ENCODE assay signal across 28 cellular contexts in the genomic region with DNA sequence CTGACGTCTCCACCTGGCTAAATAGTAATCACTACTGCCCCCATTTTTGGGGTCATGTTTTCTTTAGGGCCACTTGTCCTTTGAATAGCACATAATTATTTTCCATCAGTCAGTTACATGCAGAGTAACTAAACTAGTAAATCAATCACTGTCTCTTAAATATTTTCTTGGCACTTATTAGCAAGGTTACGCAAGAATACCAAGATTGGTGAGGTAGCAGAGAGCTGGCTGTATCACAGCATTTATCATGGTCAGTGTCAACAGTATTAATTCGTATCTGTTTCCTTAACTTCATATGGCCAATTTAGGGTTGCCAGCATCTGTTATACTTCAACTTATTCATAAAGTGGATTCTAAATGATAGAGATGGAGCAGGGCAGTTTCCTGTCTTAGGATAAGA.
"Had no signal": no experiment of that assay in that cellular context is flagged by ENCODE, and none has a peak within 500 bp of the region (broad histone marks: within the 10 kb centered on the region; RNA-seq: fewer than 3 reads in every experiment).

No MANE protein-coding gene starts in this region.

- H3K27me3 Mint-ChIP-seq: activated naive CD8-positive, alpha-beta T cell treated with anti-CD3 and anti-CD28 coated beads for 36 hours; effector memory CD8-positive, alpha-beta T cell; memory B cell; naive thymus-derived CD4-positive, alpha-beta T cell had no signal

- H3K4me3 Mint-ChIP-seq: activated naive CD4-positive, alpha-beta T cell treated with anti-CD3 and anti-CD28 coated beads for 36 hours; activated naive CD8-positive, alpha-beta T cell treated with anti-CD3 and anti-CD28 coated beads for 36 hours; activated T-helper 1 cell treated with anti-CD3 and anti-CD28 coated beads, Interleukin-12 subunit alpha, Interleukin-12 subunit beta, Interleukin-2, Interleukin-4 antibody, amounts not matched to agents 30 ng/mL and 10 ng/mL and 1 ng/mL, durations not matched to agents 14 hours and 24 hours and 36 hours; effector memory CD8-positive, alpha-beta T cell; memory B cell; naive thymus-derived CD4-positive, alpha-beta T cell; neural crest cell; T-helper 2 cell treated with Interferon-gamma antibody and Interleukin-4, amounts not matched to agents 5 μg/mL and 100 μg/mL, for 36 hours had no signal

- FAIRE-seq: kidney, urothelium cell line had no signal

- H3K9me3 Mint-ChIP-seq: activated naive CD4-positive, alpha-beta T cell treated with anti-CD3 and anti-CD28 coated beads for 36 hours; activated naive CD8-positive, alpha-beta T cell treated with anti-CD3 and anti-CD28 coated beads for 36 hours; activated T-helper 1 cell treated with anti-CD3 and anti-CD28 coated beads, Interleukin-12 subunit alpha, Interleukin-12 subunit beta, Interleukin-2, Interleukin-4 antibody, amounts not matched to agents 30 ng/mL and 10 ng/mL and 1 ng/mL, durations not matched to agents 14 hours and 24 hours and 36 hours; effector memory CD8-positive, alpha-beta T cell had no signal

- H3K4me1 ChIP-seq: ascending aorta, spleen, testis, transverse colon had no signal

- H3K9me3 ChIP-seq: ascending aorta, spleen, testis, transverse colon had no signal

- H3K27ac Mint-ChIP-seq: activated naive CD4-positive, alpha-beta T cell treated with anti-CD3 and anti-CD28 coated beads for 36 hours; activated naive CD8-positive, alpha-beta T cell treated with anti-CD3 and anti-CD28 coated beads for 36 hours; activated T-helper 1 cell treated with anti-CD3 and anti-CD28 coated beads, Interleukin-12 subunit alpha, Interleukin-12 subunit beta, Interleukin-2, Interleukin-4 antibody, amounts not matched to agents 30 ng/mL and 10 ng/mL and 1 ng/mL, durations not matched to agents 14 hours and 24 hours and 36 hours; effector memory CD8-positive, alpha-beta T cell; memory B cell; naive thymus-derived CD4-positive, alpha-beta T cell; T-helper 2 cell treated with Interferon-gamma antibody and Interleukin-4, amounts not matched to agents 5 μg/mL and 100 μg/mL, for 36 hours had no signal

- DNase-seq: activated CD4-positive, alpha-beta T cell treated with anti-CD3 and anti-CD28 coated beads for 4 hours; activated CD4-positive, alpha-beta T cell treated with anti-CD3 and anti-CD28 coated beads, Interleukin-2, amount 50 U/mL, for 4 hours; activated CD8-positive, alpha-beta memory T cell treated with anti-CD3 and anti-CD28 coated beads, Interleukin-2, amount 50 U/mL, for 4 hours; activated effector memory CD4-positive, alpha-beta T cell treated with anti-CD3 and anti-CD28 coated beads, Interleukin-2, amount 50 U/mL, for 16 hours; activated naive CD4-positive, alpha-beta T cell treated with anti-CD3 and anti-CD28 coated beads for 36 hours; activated naive CD8-positive, alpha-beta T cell treated with anti-CD3 and anti-CD28 coated beads for 36 hours; activated T-cell treated with anti-CD3 and anti-CD28 coated beads, Interleukin-2, amount 50 U/mL, for 1 hour; brain microvascular endothelial cell; caudate nucleus; cortex of kidney; effector memory CD8-positive, alpha-beta T cell; foreskin fibroblast; head of caudate nucleus; hippocampal formation; kidney; midbrain; naive thymus-derived CD4-positive, alpha-beta T cell; right cardiac atrium; spleen; stimulated activated naive CD4-positive, alpha-beta T cell treated with Interleukin-2 at 50 U/mL for 16 hours; testis; transverse colon had no signal

- H3K36me3 ChIP-seq: ascending aorta, brain microvascular endothelial cell, spleen, transverse colon had no signal

- H3K27me3 ChIP-seq: ascending aorta, brain microvascular endothelial cell, spleen, testis, transverse colon had no signal

- H3K4me3 ChIP-seq: ascending aorta, spleen, testis, transverse colon had no signal

- H3K27ac ChIP-seq: ascending aorta, brain microvascular endothelial cell, spleen, testis, transverse colon had no signal

- H3K4me1 Mint-ChIP-seq: activated naive CD8-positive, alpha-beta T cell treated with anti-CD3 and anti-CD28 coated beads for 36 hours; memory B cell; naive thymus-derived CD4-positive, alpha-beta T cell had no signal

- H3K36me3 Mint-ChIP-seq: activated naive CD8-positive, alpha-beta T cell treated with anti-CD3 and anti-CD28 coated beads for 36 hours; memory B cell; naive thymus-derived CD4-positive, alpha-beta T cell had no signal
